ENCODE assay signal across 23 cellular contexts in genomic region chr7:70714506-70715038, GRCh38.
"Had no signal": no experiment of that assay in that cellular context is flagged by ENCODE, and none has a peak within 500 bp of the region (broad histone marks: within the 10 kb centered on the region; RNA-seq: fewer than 3 reads in every experiment).

No MANE protein-coding gene starts in this region.

- H3K27ac ChIP-seq: adrenal gland, brain microvascular endothelial cell, SJCRH30, SK-N-MC had no signal

- FAIRE-seq: TTC549 had no signal

- H3K36me3 ChIP-seq: adrenal gland, brain microvascular endothelial cell had no signal

- ATAC-seq: activated CD8-positive, alpha-beta T cell treated with anti-CD3 and anti-CD28 coated beads, Interleukin-2, amount 10 ng/mL, durations not matched to agents 7 days and 5 days; activated naive CD4-positive, alpha-beta T cell treated with anti-CD3 and anti-CD28 coated beads, Interleukin-2, amount 50 U/mL, for 72 hours; Panc1 had no signal

- H3K4me1 ChIP-seq: adrenal gland had no signal

- H3K9me3 ChIP-seq: adrenal gland had no signal

- H3K27me3 ChIP-seq: adrenal gland, brain microvascular endothelial cell, SJCRH30 had no signal

- H3K4me3 ChIP-seq: adrenal gland, SJCRH30, SK-N-MC had no signal

- DNase-seq: activated CD4-positive, alpha-beta T cell treated with anti-CD3 and anti-CD28 coated beads, Interleukin-2, amount 10 ng/mL, durations not matched to agents 7 days and 5 days; activated CD4-positive, alpha-beta T cell treated with anti-CD3 and anti-CD28 coated beads, Interleukin-2, amount 50 U/mL, for 48 hours; activated CD8-positive, alpha-beta T cell treated with anti-CD3 and anti-CD28 coated beads, Interleukin-2, amount 10 ng/mL, durations not matched to agents 7 days and 5 days; activated gamma-delta T cell treated with Interleukin-2 at 50 U/mL for 16 hours; activated naive CD4-positive, alpha-beta T cell treated with anti-CD3 and anti-CD28 coated beads for 36 hours; activated T-cell treated with anti-CD3 and anti-CD28 coated beads, Interleukin-2, amount 50 U/mL, for 24 hours; adrenal gland; anterior cingulate cortex; brain microvascular endothelial cell; Karpas-422; KBM-7; NCI-H1105; NCI-H1417 treated with DMSO at 0.1 percent for 48 hours; NCI-H187 treated with DMSO at 0.1 percent for 48 hours; NCI-H2081 treated with DMSO at 0.1 percent for 48 hours; NCI-H345; NCI-H524 treated with DMSO at 0.1 percent for 48 hours; SHP77; SJCRH30 had no signal
